23 cellular contexts compared by ENCODE assay signal in genomic region chr10:62893036-62893435, GRCh38.
DNase-seq lines count a peak whose midpoint lies in the region; ATAC-seq, FAIRE-seq and TF ChIP-seq lines count a peak whose summit lies in the region.
"Had no signal": no experiment of that assay in that cellular context is flagged by ENCODE, and none has a peak within 500 bp of the region (broad histone marks: within the 10 kb centered on the region; RNA-seq: fewer than 3 reads in every experiment).

No MANE protein-coding gene starts in this region.

- no peak for FAIRE-seq in kidney (lab: Jason Lieb, UNC)
- FAIRE-seq: HTR-8/SVneo had no signal

- no peak for ATAC-seq in activated naive CD4-positive, alpha-beta T cell treated with anti-CD3 and anti-CD28 coated beads, Interleukin-2, amount 50 U/mL, for 72 hours
- no peak for ATAC-seq in GM21390 (IDR thresholded peaks at IDR 0.05; ENCODE audit: unreplicated experiment)
- no peak for ATAC-seq in activated CD4-positive, CD25-positive, alpha-beta regulatory T cell treated with anti-CD3 and anti-CD28 coated beads, Interleukin-2, amount 50 U/mL, for 24 hours
- ATAC-seq: SK-N-SH treated with all-trans-retinoic acid at 6 μM for 48 hours, T-cell had no signal

- no peak overlapping the region for H3K4me3 ChIP-seq in epithelial cell of esophagus (ENCODE audit: low read length)
- H3K4me3 ChIP-seq in kidney (ENCODE audit: low read length in 2 of 2), result no peak overlapping the region
- H3K4me3 ChIP-seq: Peyer's patch had no signal

- no peaks in the 10 kb centered on the region for H3K36me3 Mint-ChIP-seq in activated naive CD4-positive, alpha-beta T cell treated with anti-CD3 and anti-CD28 coated beads, Interleukin-2, amount 50 U/mL, for 24 hours
- H3K36me3 Mint-ChIP-seq in activated naive CD4-positive, alpha-beta T cell treated with anti-CD3 and anti-CD28 coated beads, Interleukin-2, amount 50 U/mL, for 72 hours, result no peaks in the 10 kb centered on the region
- H3K36me3 Mint-ChIP-seq: T-cell had no signal

- TF ChIP-seq CTCF in epithelial cell of esophagus (IDR thresholded peaks at IDR 0.05; ENCODE audit: insufficient read depth, low read depth, low read length, missing control alignments) (no peak), kidney (IDR thresholded peaks at IDR 0.05; ENCODE audit: borderline replicate concordance, extremely low read depth, insufficient read depth) (no peak)

- no peak overlapping the region for H3K27ac ChIP-seq in kidney (ENCODE audit: low read depth in 2 of 2, low read length in 2 of 2)
- H3K27ac ChIP-seq: C4-2B, KMS-11, Peyer's patch had no signal

- no peak overlapping the region for H3K4me3 Mint-ChIP-seq in activated naive CD4-positive, alpha-beta T cell treated with anti-CD3 and anti-CD28 coated beads, Interleukin-2, amount 50 U/mL, for 24 hours
- H3K4me3 Mint-ChIP-seq: H9, HFFc6, T-cell had no signal

- H3K9me3 ChIP-seq in kidney (ENCODE audit: control insufficient read depth in 1 of 2, low read length in 2 of 2), result no peaks in the 10 kb centered on the region
- H3K9me3 ChIP-seq: Peyer's patch had no signal

- DNase-seq in activated naive CD4-positive, alpha-beta T cell treated with anti-CD3 and anti-CD28 coated beads, Interleukin-2, amount 50 U/mL, for 72 hours (ENCODE audit: low spot score in 2 of 2), result no peak
- DNase-seq in OCI-M1 (lab: John Stamatoyannopoulos, UW) (peak; percentile 62), epithelial cell of esophagus (ENCODE audit: low read depth) (peak; percentile 3), NCI-H226 (no peak), kidney (no peak)
- DNase-seq: GF-D8, H9, HFFc6, NCI-H1048, NCI-H1436, NCI-H187 treated with DMSO at 0.1 percent for 48 hours, NCI-H2107, NCI-H510A, NCI-H748 treated with DMSO at 0.1 percent for 48 hours, Peyer's patch, T-cell had no signal

- H3K4me1 Mint-ChIP-seq in activated naive CD4-positive, alpha-beta T cell treated with anti-CD3 and anti-CD28 coated beads, Interleukin-2, amount 50 U/mL, for 24 hours, result no peaks in the 10 kb centered on the region
- H3K4me1 Mint-ChIP-seq: T-cell had no signal

- H3K27ac Mint-ChIP-seq in activated naive CD4-positive, alpha-beta T cell treated with anti-CD3 and anti-CD28 coated beads, Interleukin-2, amount 50 U/mL, for 24 hours, result peak overlapping the region; percentile 42
- H3K27ac Mint-ChIP-seq in activated naive CD4-positive, alpha-beta T cell treated with anti-CD3 and anti-CD28 coated beads, Interleukin-2, amount 50 U/mL, for 72 hours, result no peak overlapping the region
- H3K27ac Mint-ChIP-seq: H9, HFFc6, T-cell had no signal

- no peaks in the 10 kb centered on the region for H3K4me1 ChIP-seq in kidney (ENCODE audit: control insufficient read depth in 1 of 2, insufficient read depth in 1 of 2, low read depth in 1 of 2, low read length in 2 of 2)
- H3K4me1 ChIP-seq: Peyer's patch had no signal

- H3K27me3 Mint-ChIP-seq in activated naive CD4-positive, alpha-beta T cell treated with anti-CD3 and anti-CD28 coated beads, Interleukin-2, amount 50 U/mL, for 24 hours, result no peaks in the 10 kb centered on the region
- H3K27me3 Mint-ChIP-seq: T-cell had no signal

- intact Hi-C loops in kidney (cut with DNase I), result no loop called here

- H3K36me3 ChIP-seq in kidney (ENCODE audit: control insufficient read depth in 1 of 2, insufficient read depth in 2 of 2, low read length in 2 of 2), result no peaks in the 10 kb centered on the region
- H3K36me3 ChIP-seq: Peyer's patch had no signal

- no peaks in the 10 kb centered on the region for H3K9me3 Mint-ChIP-seq in activated naive CD4-positive, alpha-beta T cell treated with anti-CD3 and anti-CD28 coated beads, Interleukin-2, amount 50 U/mL, for 24 hours
- no peaks in the 10 kb centered on the region for H3K9me3 Mint-ChIP-seq in activated naive CD4-positive, alpha-beta T cell treated with anti-CD3 and anti-CD28 coated beads, Interleukin-2, amount 50 U/mL, for 72 hours
- H3K9me3 Mint-ChIP-seq: H9, HFFc6, T-cell had no signal

- no peak overlapping the region for H3K9ac ChIP-seq in kidney (ENCODE audit: low read length in 2 of 2)
- H3K9ac ChIP-seq: KMS-11 had no signal

Comparison
In these comparisons a context has a peak if more than half of its experiments do, and no peak if none do; other contexts are left out.
1. DNase-seq: peak in OCI-M1 (single experiment) and epithelial cell of esophagus (single experiment); none in activated naive CD4-positive, alpha-beta T cell treated with anti-CD3 and anti-CD28 coated beads, Interleukin-2, amount 50 U/mL, for 72 hours (0 of 2), NCI-H226 (single experiment) and kidney (single experiment).